11 cellular contexts compared by ENCODE assay signal in genomic region chr1:33364578-33364945, GRCh38. TPM values are rescaled to one million over a fixed set of nuclear protein-coding genes. Genes with fewer than 3 reads are reported as not detected.
DNase-seq lines count a peak whose midpoint lies in the region; ATAC-seq, FAIRE-seq and TF ChIP-seq lines count a peak whose summit lies in the region.
"Had no signal": no experiment of that assay in that cellular context is flagged by ENCODE, and none has a peak within 500 bp of the region (broad histone marks: within the 10 kb centered on the region; RNA-seq: fewer than 3 reads in every experiment).

No MANE protein-coding gene starts in this region.

- TF ChIP-seq CTCF in BE2C (IDR thresholded peaks at IDR 0.05; ENCODE audit: low read depth, low read length) (no peak), Loucy (conservative IDR thresholded peaks at IDR 0.05; ENCODE audit: low read length) (no peak), pancreas (IDR thresholded peaks at IDR 0.05) (no peak)

- H3K27me3 ChIP-seq in BE2C (no peaks in the 10 kb centered on the region), Loucy (ENCODE audit: insufficient read depth, low read length, poor library complexity, severe bottlenecking) (no peaks in the 10 kb centered on the region), esophagus (ENCODE audit: control insufficient read depth in 1 of 2, insufficient read depth in 2 of 2, low read length in 2 of 2) (no peaks in the 10 kb centered on the region), pancreas (no peaks in the 10 kb centered on the region)

- H3K4me3 ChIP-seq in BE2C (ENCODE audit: low read depth, low read length): no peak overlapping the region
- H3K4me3 ChIP-seq in Loucy (ENCODE audit: low read length, poor library complexity, severe bottlenecking): no peak overlapping the region
- H3K4me3 ChIP-seq in esophagus (ENCODE audit: low read depth in 1 of 2, low read length in 2 of 2): no peak overlapping the region
- H3K4me3 ChIP-seq in pancreas: no peak overlapping the region

- H3K27ac ChIP-seq in esophagus (ENCODE audit: low read depth in 2 of 2, low read length in 1 of 2): peak overlapping the region; percentile 62 to 66
- H3K27ac ChIP-seq in pancreas: peak overlapping the region; percentile 42 to 85 (median 68)

- ATAC-seq in pancreas (peak in 3 of 4 donors; percentile 5 to 42 (median 38)), HG02938 (IDR thresholded peaks at IDR 0.05; ENCODE audit: unreplicated experiment) (no peak), HG03354 (IDR thresholded peaks at IDR 0.05; ENCODE audit: poor library complexity, severe bottlenecking, unreplicated experiment) (no peak)
- no peak for ATAC-seq in activated naive CD8-positive, alpha-beta T cell treated with anti-CD3 and anti-CD28 coated beads, Interleukin-2, amount 50 U/mL, for 24 hours

- no peaks in the 10 kb centered on the region for H3K79me2 ChIP-seq in Loucy (ENCODE audit: insufficient read depth, low read length)

- no peaks in the 10 kb centered on the region for H4K20me1 ChIP-seq in Loucy (ENCODE audit: insufficient read depth, low read length, poor library complexity, severe bottlenecking)

- no peak overlapping the region for H3K4me3 Mint-ChIP-seq in activated naive CD8-positive, alpha-beta T cell treated with anti-CD3 and anti-CD28 coated beads, Interleukin-2, amount 50 U/mL, for 24 hours

- H3K36me3 ChIP-seq in BE2C: no peaks in the 10 kb centered on the region
- H3K36me3 ChIP-seq in Loucy (ENCODE audit: insufficient read depth, low read length): no peaks in the 10 kb centered on the region
- no peaks in the 10 kb centered on the region for H3K36me3 ChIP-seq in esophagus (ENCODE audit: control insufficient read depth in 2 of 2, insufficient read depth in 2 of 2, low read length in 1 of 2)
- H3K36me3 ChIP-seq in pancreas: no peaks in the 10 kb centered on the region

- no peaks in the 10 kb centered on the region for H3K9me3 Mint-ChIP-seq in activated naive CD8-positive, alpha-beta T cell treated with anti-CD3 and anti-CD28 coated beads, Interleukin-2, amount 50 U/mL, for 24 hours

- H3K9me2 ChIP-seq in Loucy (replicated peaks; ENCODE audit: low read depth, low read length): no peaks in the 10 kb centered on the region

- no peak overlapping the region for H3K27ac Mint-ChIP-seq in activated naive CD8-positive, alpha-beta T cell treated with anti-CD3 and anti-CD28 coated beads, Interleukin-2, amount 50 U/mL, for 24 hours

- H3K9ac ChIP-seq in Loucy (ENCODE audit: low read depth, low read length, poor library complexity, severe bottlenecking): peak overlapping the region; percentile 25

- DNase-seq in BE2C (peak; percentile 41), pancreas (no peak), hippocampal formation (lab: John Stamatoyannopoulos, UW) (no peak)
- no peak for DNase-seq in activated naive CD8-positive, alpha-beta T cell treated with anti-CD3 and anti-CD28 coated beads, Interleukin-2, amount 50 U/mL, for 24 hours
- DNase-seq: GOT3, NCI-H226, T-helper 2 cell had no signal

- intact Hi-C loops in pancreas (cut with DNase I): no loop called here

- H3K4me1 ChIP-seq in BE2C (peaks cover 13% of the 10 kb centered on the region), Loucy (ENCODE audit: insufficient read depth, low read length, poor library complexity, severe bottlenecking) (peaks cover 28% of the 10 kb centered on the region), esophagus (ENCODE audit: control insufficient read depth in 2 of 2, insufficient read depth in 2 of 2, low read length in 1 of 2) (peaks cover 0 to 10% of the 10 kb centered on the region in 2 donors), pancreas (peaks cover 15 to 19% (median 16%) of the 10 kb centered on the region in 3 donors)

- H3K27me3 Mint-ChIP-seq in activated naive CD8-positive, alpha-beta T cell treated with anti-CD3 and anti-CD28 coated beads, Interleukin-2, amount 50 U/mL, for 24 hours: peaks cover 2% of the 10 kb centered on the region

- no peak overlapping the region for H2AFZ ChIP-seq in Loucy (ENCODE audit: low read length)

- H3K9me3 ChIP-seq in BE2C (no peaks in the 10 kb centered on the region), Loucy (ENCODE audit: insufficient read depth, low read depth, low read length) (no peaks in the 10 kb centered on the region), esophagus (ENCODE audit: control insufficient read depth in 2 of 2, insufficient read depth in 1 of 2, low read depth in 1 of 2, low read length in 1 of 2) (no peaks in the 10 kb centered on the region), pancreas (no peaks in the 10 kb centered on the region)

- H3K4me2 ChIP-seq in Loucy (ENCODE audit: low read depth, low read length, poor library complexity, severe bottlenecking): no peak overlapping the region

- no peak for FAIRE-seq in pancreas (lab: Jason Lieb, UNC)

- WGBS in esophagus, 2 donors: 26 to 36% methylated on average over 2 of the region's 2 CpGs
- 27 to 39% methylated on average over 2 of the region's 2 CpGs for WGBS in pancreas, 2 donors

- peaks cover 7% of the 10 kb centered on the region; the same call in 1 of the 2 replicates for H3F3A ChIP-seq in Loucy (ENCODE audit: low read depth)

- peaks cover 4% of the 10 kb centered on the region for H3K4me1 Mint-ChIP-seq in activated naive CD8-positive, alpha-beta T cell treated with anti-CD3 and anti-CD28 coated beads, Interleukin-2, amount 50 U/mL, for 24 hours

- H3K36me3 Mint-ChIP-seq in activated naive CD8-positive, alpha-beta T cell treated with anti-CD3 and anti-CD28 coated beads, Interleukin-2, amount 50 U/mL, for 24 hours (ENCODE audit: low read depth): no peaks in the 10 kb centered on the region

RNA-seq across cellular contexts. Expression of gene A3GALT2, which starts 43.7 kb away (rescaled TPM):
- not detected for polyA plus RNA-seq in BE2C (2012; ENCODE audit: insufficient read depth, insufficient read length, low read depth)
- polyA plus RNA-seq in esophagus (under 1 TPM in 1 of 2 donors, not detected in 1; 0.04 TPM), pancreas (under 1 TPM in 1 of 2 donors, not detected in 1; 0.07 TPM)
- total RNA-seq in pancreas: not detected

Comparison
In these comparisons a context has a peak if more than half of its experiments do, and no peak if none do; other contexts are left out.
1. ATAC-seq: peak in pancreas (3 of 4); none in activated naive CD8-positive, alpha-beta T cell treated with anti-CD3 and anti-CD28 coated beads, Interleukin-2, amount 50 U/mL, for 24 hours (single experiment), HG02938 (single experiment) and HG03354 (single experiment).